In genomic region chr7:131057524-131058065, GRCh38 we compare ENCODE assay signal across 8 cellular contexts.
DNase-seq lines count a peak whose midpoint lies in the region; TF ChIP-seq lines count a peak whose summit lies in the region.

No MANE protein-coding gene starts in this region.

- intact Hi-C loops in thyroid gland (cut with DNase I): no loop called here

- H3K4me3 ChIP-seq in fibroblast of mammary gland (ENCODE audit: control insufficient read depth, low read depth, low read length) (no peak overlapping the region), thyroid gland (replicated peaks in 1 of 3) (no peak overlapping the region), MG63 (no peak overlapping the region)

- peaks cover 47 to 57% of the 10 kb centered on the region in 2 donors for H3K4me1 ChIP-seq in thyroid gland

- TF ChIP-seq CTCF in fibroblast of mammary gland (conservative IDR thresholded peaks at IDR 0.05; ENCODE audit: control insufficient read depth, insufficient read depth, low read depth, low read length) (no peak), thyroid gland (IDR thresholded peaks at IDR 0.05) (no peak)

- WGBS in thyroid gland, 2 donors: 31 to 32% methylated on average over 2 of the region's 2 CpGs

- H3K27me3 ChIP-seq in thyroid gland: no peaks in the 10 kb centered on the region
- no peaks in the 10 kb centered on the region for H3K27me3 ChIP-seq in MG63

- peak overlapping the region in 2 of 3 donors; percentile 52 to 74 for H3K27ac ChIP-seq in thyroid gland

- H3K36me3 ChIP-seq in thyroid gland (no peaks in the 10 kb centered on the region), MG63 (no peaks in the 10 kb centered on the region)

- DNase-seq in activated effector memory CD4-positive, alpha-beta T cell treated with anti-CD3 and anti-CD28 coated beads, Interleukin-2, amount 50 U/mL, for 16 hours: peak; percentile 70
- no peak for DNase-seq in activated effector memory CD4-positive, alpha-beta T cell treated with Interleukin-2 at 50 U/mL for 16 hours
- DNase-seq in SK-MEL-5 (ENCODE audit: low read depth, low spot score) (peak; percentile 69), fibroblast of mammary gland (ENCODE audit: low read depth) (peak; percentile 19), thyroid gland (no peak), MG63 (no peak), NCI-H1436 (lab: John Stamatoyannopoulos, UW) (no peak), CD1c-positive myeloid dendritic cell (ENCODE audit: extremely low spot score) (no peak)

- no peaks in the 10 kb centered on the region for H3K9me3 ChIP-seq in thyroid gland
- no peaks in the 10 kb centered on the region for H3K9me3 ChIP-seq in MG63

- TF ChIP-seq POLR2A in thyroid gland (IDR thresholded peaks at IDR 0.05): no peak

- in situ Hi-C loops in SK-MEL-5 (cut with HindIII; ENCODE audit: low pct_unique_long_range_greater_than_20kb, low sequenced_read_pairs): no loop called here

Comparison
In these comparisons a context has a peak if more than half of its experiments do, and no peak if none do; other contexts are left out.
1. DNase-seq: peak in activated effector memory CD4-positive, alpha-beta T cell treated with anti-CD3 and anti-CD28 coated beads, Interleukin-2, amount 50 U/mL, for 16 hours (single experiment), SK-MEL-5 (single experiment) and fibroblast of mammary gland (single experiment); none in activated effector memory CD4-positive, alpha-beta T cell treated with Interleukin-2 at 50 U/mL for 16 hours (single experiment), thyroid gland (0 of 2), MG63 (single experiment), NCI-H1436 (single experiment) and CD1c-positive myeloid dendritic cell (single experiment).